22 cellular contexts compared by ENCODE assay signal in the genomic region with DNA sequence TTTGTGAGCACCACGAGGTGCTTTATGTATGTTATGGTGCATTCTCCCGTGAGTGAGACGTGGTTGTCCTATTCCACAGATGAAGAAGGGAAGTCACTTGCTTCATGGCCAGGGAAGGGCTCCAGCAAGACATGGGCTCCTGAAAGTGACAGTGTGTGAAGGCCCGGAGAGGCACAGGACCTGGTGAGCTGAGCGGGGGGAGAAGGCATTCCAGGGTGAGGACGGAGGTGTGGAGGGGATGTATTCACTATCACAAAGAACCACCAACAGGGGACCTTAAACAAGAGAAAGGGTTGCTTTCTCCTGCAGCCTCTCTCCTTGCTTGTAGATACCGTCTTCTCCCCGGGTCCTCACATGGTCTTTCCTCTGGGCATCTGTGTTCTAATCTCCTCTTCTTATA.
A peak's percentile ranks its signal among the peaks of the same experiment; 100 is the strongest.
DNase-seq lines count a peak whose midpoint lies in the region; TF ChIP-seq lines count a peak whose summit lies in the region.
"Had no signal": no experiment of that assay in that cellular context is flagged by ENCODE, and none has a peak within 500 bp of the region (broad histone marks: within the 10 kb centered on the region; RNA-seq: fewer than 3 reads in every experiment).

No MANE protein-coding gene starts in this region.

- no peaks in the 10 kb centered on the region for H3K27me3 ChIP-seq in endodermal cell (ENCODE audit: control insufficient read depth, insufficient read depth, low read length, poor library complexity, severe bottlenecking)
- H3K27me3 ChIP-seq: BLaER1 treated with 17β-estradiol and CSF1 and Interleukin-3, amounts not matched to agents 10 nM and 100 nM had no signal

- no peaks in the 10 kb centered on the region for H3K36me3 Mint-ChIP-seq in endodermal cell (ENCODE audit: low read depth)
- H3K36me3 Mint-ChIP-seq: CD4-positive, alpha-beta memory T cell had no signal

- no peak overlapping the region for H3K27ac Mint-ChIP-seq in endodermal cell

- H3K27me3 Mint-ChIP-seq in endodermal cell (ENCODE audit: insufficient read depth) = peaks cover 10% of the 10 kb centered on the region

- H3K9me3 Mint-ChIP-seq in endodermal cell = no peaks in the 10 kb centered on the region

- no peak overlapping the region for H3K9ac ChIP-seq in endodermal cell (ENCODE audit: extremely low read depth, low read length, poor library complexity, severe bottlenecking)
- H3K9ac ChIP-seq: BLaER1 treated with 17β-estradiol and CSF1 and Interleukin-3, amounts not matched to agents 10 nM and 100 nM had no signal

- H3K4me3 ChIP-seq in endodermal cell (ENCODE audit: low read length) (no peak overlapping the region), mesodermal cell (ENCODE audit: extremely low read depth, insufficient read depth, low read length, poor library complexity, severe bottlenecking) (no peak overlapping the region)
- H3K4me3 ChIP-seq: BLaER1 treated with 17β-estradiol and CSF1 and Interleukin-3, amounts not matched to agents 10 nM and 100 nM; SK-N-MC had no signal

- H3K9me3 ChIP-seq in endodermal cell (ENCODE audit: control insufficient read depth, low read length) = no peaks in the 10 kb centered on the region
- H3K9me3 ChIP-seq in mesodermal cell (ENCODE audit: control insufficient read depth, low read length) = no peaks in the 10 kb centered on the region

- H3K4me3 Mint-ChIP-seq in endodermal cell = no peak overlapping the region
- H3K4me3 Mint-ChIP-seq: CD4-positive, alpha-beta memory T cell had no signal

- TF ChIP-seq CTCF in endodermal cell (conservative IDR thresholded peaks at IDR 0.05) = no peak

- H3K27ac ChIP-seq in endodermal cell (ENCODE audit: low read depth, low read length) (peak overlapping the region; percentile 65), mesodermal cell (ENCODE audit: low read depth, low read length, severe bottlenecking) (peak overlapping the region; percentile 5)
- H3K27ac ChIP-seq: 22Rv1; BLaER1 treated with 17β-estradiol and CSF1 and Interleukin-3, amounts not matched to agents 10 nM and 100 nM; RWPE1; SK-N-MC had no signal

- H3K4me1 ChIP-seq in endodermal cell (ENCODE audit: control insufficient read depth, insufficient read depth, low read length) = peaks cover 4% of the 10 kb centered on the region
- H3K4me1 ChIP-seq in mesodermal cell (ENCODE audit: control insufficient read depth, insufficient read depth, low read length, poor library complexity, severe bottlenecking) = peaks cover 3% of the 10 kb centered on the region
- H3K4me1 ChIP-seq: BLaER1 treated with 17β-estradiol and CSF1 and Interleukin-3, amounts not matched to agents 10 nM and 100 nM had no signal

- H3K36me3 ChIP-seq in endodermal cell (ENCODE audit: control insufficient read depth, insufficient read depth, low read length) (no peaks in the 10 kb centered on the region), mesodermal cell (ENCODE audit: control insufficient read depth, insufficient read depth, low read length) (no peaks in the 10 kb centered on the region)
- H3K36me3 ChIP-seq: BLaER1 treated with 17β-estradiol and CSF1 and Interleukin-3, amounts not matched to agents 10 nM and 100 nM had no signal

- peaks cover 4% of the 10 kb centered on the region for H3K4me1 Mint-ChIP-seq in endodermal cell
- H3K4me1 Mint-ChIP-seq: CD4-positive, alpha-beta memory T cell had no signal

- DNase-seq in NCI-H524 treated with DMSO at 0.1 percent for 48 hours (lab: John Stamatoyannopoulos, UW) (peak; percentile 20), NCI-H524 (lab: John Stamatoyannopoulos, UW) (no peak), endodermal cell (peak; percentile 65), activated gamma-delta T cell treated with Interleukin-2 at 50 U/mL for 16 hours (no peak), NCI-H2029 (lab: John Stamatoyannopoulos, UW) (no peak), cortex of kidney (lab: John Stamatoyannopoulos, UW) (no peak)
- DNase-seq in stimulated activated naive CD4-positive, alpha-beta T cell treated with Interleukin-2 at 50 U/mL for 16 hours (lab: John Stamatoyannopoulos, UW) = no peak
- DNase-seq: ACHN; CD4-positive, alpha-beta memory T cell; GOT3; Karpas-422; MV-4-11; NCI-H1694; NCI-H2107; NCI-H774; NK-92 treated with Interleukin-12 subunit alpha and Interleukin-12 subunit beta, amount 100 ng/mL, for 24 hours; SHP77 treated with DMSO at 0.1 percent for 48 hours had no signal

- WGBS in endodermal cell (ENCODE audit: insufficient coverage in 1 of 2, insufficient read length in 1 of 2), 2 experiments = 69 to 81% methylated on average over 6 to 8 of the region's 8 CpGs
- WGBS in mesodermal cell (ENCODE audit: insufficient coverage in 2 of 2), 2 experiments = 70 to 85% methylated on average over 5 of the region's 8 CpGs

Comparison
In these comparisons a context has a peak if more than half of its experiments do, and no peak if none do; other contexts are left out.
1. DNase-seq: peak in NCI-H524 treated with DMSO at 0.1 percent for 48 hours (single experiment) and endodermal cell (single experiment); none in NCI-H524 (0 of 2), activated gamma-delta T cell treated with Interleukin-2 at 50 U/mL for 16 hours (single experiment), stimulated activated naive CD4-positive, alpha-beta T cell treated with Interleukin-2 at 50 U/mL for 16 hours (single experiment), NCI-H2029 (single experiment) and cortex of kidney (single experiment).